Comparison of ENCODE assay signal across 1 cellular context in the genomic region with DNA sequence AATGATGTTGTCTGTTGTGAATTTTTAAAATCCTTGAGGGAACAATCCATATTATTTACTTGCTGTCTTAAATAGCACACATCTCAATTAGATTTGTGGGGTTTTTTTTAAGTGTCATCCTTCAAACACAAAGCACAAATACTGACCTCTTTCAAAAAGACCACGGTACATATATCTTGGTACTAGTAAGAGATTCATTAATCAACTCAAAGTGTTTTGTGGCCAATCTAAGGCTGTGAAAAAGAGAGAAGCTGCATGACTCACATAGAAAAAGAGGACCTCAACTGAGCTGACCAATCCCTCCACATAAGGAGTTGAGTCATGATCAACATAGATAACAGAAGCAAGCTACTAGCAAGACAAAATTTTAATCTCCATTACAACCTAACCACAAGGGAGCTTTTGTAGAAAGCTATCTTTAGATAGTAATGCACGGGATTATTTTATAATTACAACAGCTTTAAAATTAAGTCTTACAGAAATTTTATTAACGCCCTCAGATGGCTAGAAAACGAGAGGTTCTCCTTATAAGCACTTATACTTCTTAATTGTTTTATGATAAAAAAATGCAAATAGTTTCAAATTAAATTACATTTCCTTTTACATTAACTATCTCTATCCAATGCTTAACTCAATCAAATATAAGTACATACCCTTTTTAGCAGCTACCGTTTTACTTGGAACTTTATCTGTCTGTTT.
TF ChIP-seq lines count a peak whose summit lies in the region.

No MANE protein-coding gene starts in this region.

TF ChIP-seq in K562, 482 proteins besides CTCF, POLR2A, EP300 and RAD21 (continued from another document and continues in another):
- peak; percentile 45; the same call in 1 of the 2 replicates for TF ChIP-seq CREM (IDR thresholded peaks at IDR 0.05; ENCODE audit: low read depth)
- no peak; the same call in 1 of the 2 replicates for TF ChIP-seq MTA1 (IDR thresholded peaks at IDR 0.05; ENCODE audit: borderline replicate concordance)
- TF ChIP-seq HDAC1 (IDR thresholded peaks at IDR 0.05): no peak
- no peak; the same call in 1 of the 2 replicates for TF ChIP-seq EP400 (IDR thresholded peaks at IDR 0.05)
- no peak for TF ChIP-seq ZNF133 (CRISPR knock-in tag; IDR thresholded peaks at IDR 0.05)
- no peak for TF ChIP-seq XRCC5 (IDR thresholded peaks at IDR 0.05; ENCODE audit: low read depth, low read length)
- TF ChIP-seq ZZZ3 (IDR thresholded peaks at IDR 0.05): no peak
- TF ChIP-seq, protein P1, sequence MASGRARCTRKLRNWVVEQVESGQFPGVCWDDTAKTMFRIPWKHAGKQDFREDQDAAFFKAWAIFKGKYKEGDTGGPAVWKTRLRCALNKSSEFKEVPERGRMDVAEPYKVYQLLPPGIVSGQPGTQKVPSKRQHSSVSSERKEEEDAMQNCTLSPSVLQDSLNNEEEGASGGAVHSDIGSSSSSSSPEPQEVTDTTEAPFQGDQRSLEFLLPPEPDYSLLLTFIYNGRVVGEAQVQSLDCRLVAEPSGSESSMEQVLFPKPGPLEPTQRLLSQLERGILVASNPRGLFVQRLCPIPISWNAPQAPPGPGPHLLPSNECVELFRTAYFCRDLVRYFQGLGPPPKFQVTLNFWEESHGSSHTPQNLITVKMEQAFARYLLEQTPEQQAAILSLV (tag; IDR thresholded peaks at IDR 0.05): no peak
- 0 out of 2 replicates have a peak, but pooled peaks have one; percentile 16 for TF ChIP-seq MBD2 (IDR thresholded peaks at IDR 0.05; ENCODE audit: borderline replicate concordance, low read depth)
- peak; percentile 56; the same call in 1 of the 2 replicates for TF ChIP-seq POLR2H (tag; IDR thresholded peaks at IDR 0.05; ENCODE audit: low read depth)
- TF ChIP-seq CHD1 (IDR thresholded peaks at IDR 0.05; ENCODE audit: low read length): no peak
- TF ChIP-seq, protein P2, sequence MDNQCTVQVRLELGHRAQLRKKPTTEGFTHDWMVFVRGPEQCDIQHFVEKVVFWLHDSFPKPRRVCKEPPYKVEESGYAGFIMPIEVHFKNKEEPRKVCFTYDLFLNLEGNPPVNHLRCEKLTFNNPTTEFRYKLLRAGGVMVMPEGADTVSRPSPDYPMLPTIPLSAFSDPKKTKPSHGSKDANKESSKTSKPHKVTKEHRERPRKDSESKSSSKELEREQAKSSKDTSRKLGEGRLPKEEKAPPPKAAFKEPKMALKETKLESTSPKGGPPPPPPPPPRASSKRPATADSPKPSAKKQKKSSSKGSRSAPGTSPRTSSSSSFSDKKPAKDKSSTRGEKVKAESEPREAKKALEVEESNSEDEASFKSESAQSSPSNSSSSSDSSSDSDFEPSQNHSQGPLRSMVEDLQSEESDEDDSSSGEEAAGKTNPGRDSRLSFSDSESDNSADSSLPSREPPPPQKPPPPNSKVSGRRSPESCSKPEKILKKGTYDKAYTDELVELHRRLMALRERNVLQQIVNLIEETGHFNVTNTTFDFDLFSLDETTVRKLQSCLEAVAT (IDR thresholded peaks at IDR 0.05): peak in 1 of 2 experiments; percentile 64; a peak in 1 of 4 replicates
- TF ChIP-seq XRCC4 (IDR thresholded peaks at IDR 0.05; ENCODE audit: extremely low read depth, insufficient read depth, insufficient read length): no peak
- no peak for TF ChIP-seq HMG20A (CRISPR knock-in tag; conservative IDR thresholded peaks at IDR 0.05)
- TF ChIP-seq, protein P3, sequence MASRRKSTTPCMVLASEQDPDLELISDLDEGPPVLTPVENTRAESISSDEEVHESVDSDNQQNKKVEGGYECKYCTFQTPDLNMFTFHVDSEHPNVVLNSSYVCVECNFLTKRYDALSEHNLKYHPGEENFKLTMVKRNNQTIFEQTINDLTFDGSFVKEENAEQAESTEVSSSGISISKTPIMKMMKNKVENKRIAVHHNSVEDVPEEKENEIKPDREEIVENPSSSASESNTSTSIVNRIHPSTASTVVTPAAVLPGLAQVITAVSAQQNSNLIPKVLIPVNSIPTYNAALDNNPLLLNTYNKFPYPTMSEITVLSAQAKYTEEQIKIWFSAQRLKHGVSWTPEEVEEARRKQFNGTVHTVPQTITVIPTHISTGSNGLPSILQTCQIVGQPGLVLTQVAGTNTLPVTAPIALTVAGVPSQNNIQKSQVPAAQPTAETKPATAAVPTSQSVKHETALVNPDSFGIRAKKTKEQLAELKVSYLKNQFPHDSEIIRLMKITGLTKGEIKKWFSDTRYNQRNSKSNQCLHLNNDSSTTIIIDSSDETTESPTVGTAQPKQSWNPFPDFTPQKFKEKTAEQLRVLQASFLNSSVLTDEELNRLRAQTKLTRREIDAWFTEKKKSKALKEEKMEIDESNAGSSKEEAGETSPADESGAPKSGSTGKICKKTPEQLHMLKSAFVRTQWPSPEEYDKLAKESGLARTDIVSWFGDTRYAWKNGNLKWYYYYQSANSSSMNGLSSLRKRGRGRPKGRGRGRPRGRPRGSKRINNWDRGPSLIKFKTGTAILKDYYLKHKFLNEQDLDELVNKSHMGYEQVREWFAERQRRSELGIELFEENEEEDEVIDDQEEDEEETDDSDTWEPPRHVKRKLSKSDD (conservative IDR thresholded peaks at IDR 0.05; ENCODE audit: low read length): no peak
- no peak for TF ChIP-seq POLR2G (IDR thresholded peaks at IDR 0.05; ENCODE audit: low read depth, low read length)
- TF ChIP-seq CREBBP (IDR thresholded peaks at IDR 0.05; ENCODE audit: low read depth, low read length): no peak
- TF ChIP-seq EGR1 (conservative IDR thresholded peaks at IDR 0.05): no peak
- TF ChIP-seq SRSF3 (IDR thresholded peaks at IDR 0.05; ENCODE audit: insufficient read depth, low read length): no peak
- TF ChIP-seq ATF7 (IDR thresholded peaks at IDR 0.05): peak; percentile 44; the same call in 1 of the 2 replicates
- no peak for TF ChIP-seq ZNF445 (CRISPR knock-in tag; IDR thresholded peaks at IDR 0.05; ENCODE audit: low read depth)
- TF ChIP-seq SMARCB1 (IDR thresholded peaks at IDR 0.05; ENCODE audit: insufficient read length, low read depth): peak; percentile 94
- TF ChIP-seq LARP7 (IDR thresholded peaks at IDR 0.05): no peak
- no peak for TF ChIP-seq ILK (tag; IDR thresholded peaks at IDR 0.05; ENCODE audit: borderline replicate concordance, low read depth)
- no peak for TF ChIP-seq DMBX1 (CRISPR knock-in tag; IDR thresholded peaks at IDR 0.05; ENCODE audit: borderline replicate concordance)
- TF ChIP-seq, protein P4, sequence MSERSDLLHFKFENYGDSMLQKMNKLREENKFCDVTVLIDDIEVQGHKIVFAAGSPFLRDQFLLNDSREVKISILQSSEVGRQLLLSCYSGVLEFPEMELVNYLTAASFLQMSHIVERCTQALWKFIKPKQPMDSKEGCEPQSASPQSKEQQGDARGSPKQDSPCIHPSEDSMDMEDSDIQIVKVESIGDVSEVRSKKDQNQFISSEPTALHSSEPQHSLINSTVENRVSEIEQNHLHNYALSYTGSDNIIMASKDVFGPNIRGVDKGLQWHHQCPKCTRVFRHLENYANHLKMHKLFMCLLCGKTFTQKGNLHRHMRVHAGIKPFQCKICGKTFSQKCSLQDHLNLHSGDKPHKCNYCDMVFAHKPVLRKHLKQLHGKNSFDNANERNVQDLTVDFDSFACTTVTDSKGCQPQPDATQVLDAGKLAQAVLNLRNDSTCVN (CRISPR knock-in tag; IDR thresholded peaks at IDR 0.05): no peak
- no peak for TF ChIP-seq NFRKB (IDR thresholded peaks at IDR 0.05; ENCODE audit: low read depth)
- TF ChIP-seq SMAD2 (IDR thresholded peaks at IDR 0.05; ENCODE audit: low read depth, low read length): no peak
- TF ChIP-seq RNF2 (IDR thresholded peaks at IDR 0.05): peak; percentile 30; the same call in 1 of the 2 replicates
- TF ChIP-seq, protein P5, sequence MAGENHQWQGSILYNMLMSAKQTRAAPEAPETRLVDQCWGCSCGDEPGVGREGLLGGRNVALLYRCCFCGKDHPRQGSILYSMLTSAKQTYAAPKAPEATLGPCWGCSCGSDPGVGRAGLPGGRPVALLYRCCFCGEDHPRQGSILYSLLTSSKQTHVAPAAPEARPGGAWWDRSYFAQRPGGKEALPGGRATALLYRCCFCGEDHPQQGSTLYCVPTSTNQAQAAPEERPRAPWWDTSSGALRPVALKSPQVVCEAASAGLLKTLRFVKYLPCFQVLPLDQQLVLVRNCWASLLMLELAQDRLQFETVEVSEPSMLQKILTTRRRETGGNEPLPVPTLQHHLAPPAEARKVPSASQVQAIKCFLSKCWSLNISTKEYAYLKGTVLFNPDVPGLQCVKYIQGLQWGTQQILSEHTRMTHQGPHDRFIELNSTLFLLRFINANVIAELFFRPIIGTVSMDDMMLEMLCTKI (IDR thresholded peaks at IDR 0.05; ENCODE audit: partially characterized antibody): no peak
- no peak for TF ChIP-seq HDAC6 (IDR thresholded peaks at IDR 0.05; ENCODE audit: low read depth, low read length)
- TF ChIP-seq, protein P6, sequence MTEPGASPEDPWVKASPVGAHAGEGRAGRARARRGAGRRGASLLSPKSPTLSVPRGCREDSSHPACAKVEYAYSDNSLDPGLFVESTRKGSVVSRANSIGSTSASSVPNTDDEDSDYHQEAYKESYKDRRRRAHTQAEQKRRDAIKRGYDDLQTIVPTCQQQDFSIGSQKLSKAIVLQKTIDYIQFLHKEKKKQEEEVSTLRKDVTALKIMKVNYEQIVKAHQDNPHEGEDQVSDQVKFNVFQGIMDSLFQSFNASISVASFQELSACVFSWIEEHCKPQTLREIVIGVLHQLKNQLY (CRISPR knock-in tag; conservative IDR thresholded peaks at IDR 0.05): no peak
- peak; percentile 41; the same call in 1 of the 2 replicates for TF ChIP-seq JUNB (CRISPR knock-in tag; conservative IDR thresholded peaks at IDR 0.05)
- no peak for TF ChIP-seq MYBL2 (IDR thresholded peaks at IDR 0.05; ENCODE audit: low read depth)
- TF ChIP-seq MYBL2 (CRISPR knock-in tag; IDR thresholded peaks at IDR 0.05; ENCODE audit: borderline replicate concordance): no peak
- no peak for TF ChIP-seq TAL1 (IDR thresholded peaks at IDR 0.05)
- TF ChIP-seq HDAC2 (IDR thresholded peaks at IDR 0.05): peak; percentile 30; the same call in 1 of the 2 replicates
- TF ChIP-seq ZNF311 (CRISPR knock-in tag; IDR thresholded peaks at IDR 0.05): no peak
- TF ChIP-seq ZC3H4 (CRISPR knock-in tag; IDR thresholded peaks at IDR 0.05; ENCODE audit: borderline replicate concordance): no peak
- TF ChIP-seq, protein P7, sequence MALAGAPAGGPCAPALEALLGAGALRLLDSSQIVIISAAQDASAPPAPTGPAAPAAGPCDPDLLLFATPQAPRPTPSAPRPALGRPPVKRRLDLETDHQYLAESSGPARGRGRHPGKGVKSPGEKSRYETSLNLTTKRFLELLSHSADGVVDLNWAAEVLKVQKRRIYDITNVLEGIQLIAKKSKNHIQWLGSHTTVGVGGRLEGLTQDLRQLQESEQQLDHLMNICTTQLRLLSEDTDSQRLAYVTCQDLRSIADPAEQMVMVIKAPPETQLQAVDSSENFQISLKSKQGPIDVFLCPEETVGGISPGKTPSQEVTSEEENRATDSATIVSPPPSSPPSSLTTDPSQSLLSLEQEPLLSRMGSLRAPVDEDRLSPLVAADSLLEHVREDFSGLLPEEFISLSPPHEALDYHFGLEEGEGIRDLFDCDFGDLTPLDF (CRISPR knock-in tag; IDR thresholded peaks at IDR 0.05): no peak
- TF ChIP-seq NR2F6 (CRISPR knock-in tag; IDR thresholded peaks at IDR 0.05): no peak
- TF ChIP-seq ZNF124 (CRISPR knock-in tag; IDR thresholded peaks at IDR 0.05): no peak
- TF ChIP-seq ZNF23 (CRISPR knock-in tag; IDR thresholded peaks at IDR 0.05): no peak
- TF ChIP-seq BRD9 (IDR thresholded peaks at IDR 0.05; ENCODE audit: low read depth, partially characterized antibody): no peak
- no peak for TF ChIP-seq TBP (optimal IDR thresholded peaks at IDR 0.05; ENCODE audit: low read depth, low read length)
- no peak for TF ChIP-seq SRSF7 (optimal IDR thresholded peaks at IDR 0.05; ENCODE audit: low read depth, low read length)
- TF ChIP-seq, protein P8, sequence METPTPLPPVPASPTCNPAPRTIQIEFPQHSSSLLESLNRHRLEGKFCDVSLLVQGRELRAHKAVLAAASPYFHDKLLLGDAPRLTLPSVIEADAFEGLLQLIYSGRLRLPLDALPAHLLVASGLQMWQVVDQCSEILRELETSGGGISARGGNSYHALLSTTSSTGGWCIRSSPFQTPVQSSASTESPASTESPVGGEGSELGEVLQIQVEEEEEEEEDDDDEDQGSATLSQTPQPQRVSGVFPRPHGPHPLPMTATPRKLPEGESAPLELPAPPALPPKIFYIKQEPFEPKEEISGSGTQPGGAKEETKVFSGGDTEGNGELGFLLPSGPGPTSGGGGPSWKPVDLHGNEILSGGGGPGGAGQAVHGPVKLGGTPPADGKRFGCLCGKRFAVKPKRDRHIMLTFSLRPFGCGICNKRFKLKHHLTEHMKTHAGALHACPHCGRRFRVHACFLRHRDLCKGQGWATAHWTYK (CRISPR knock-in tag; IDR thresholded peaks at IDR 0.05): no peak
- no peak for TF ChIP-seq NFATC3 (IDR thresholded peaks at IDR 0.05)
- TF ChIP-seq, protein P9, sequence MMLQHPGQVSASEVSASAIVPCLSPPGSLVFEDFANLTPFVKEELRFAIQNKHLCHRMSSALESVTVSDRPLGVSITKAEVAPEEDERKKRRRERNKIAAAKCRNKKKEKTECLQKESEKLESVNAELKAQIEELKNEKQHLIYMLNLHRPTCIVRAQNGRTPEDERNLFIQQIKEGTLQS (IDR thresholded peaks at IDR 0.05): peak; percentile 90
- TF ChIP-seq, protein P9 (CRISPR knock-in tag; conservative IDR thresholded peaks at IDR 0.05): peak; percentile 60; the same call in 1 of the 2 replicates
- no peak for TF ChIP-seq ZNF444 (CRISPR knock-in tag; IDR thresholded peaks at IDR 0.05)
- no peak for TF ChIP-seq NFIX (CRISPR knock-in tag; IDR thresholded peaks at IDR 0.05; ENCODE audit: low read depth)
- TF ChIP-seq SRF (CRISPR knock-in tag; IDR thresholded peaks at IDR 0.05): peak in 1 of 2 experiments; percentile 85; a peak in 2 of 4 replicates
- no peak for TF ChIP-seq U2AF1 (optimal IDR thresholded peaks at IDR 0.05; ENCODE audit: low read depth, low read length)
- no peak for TF ChIP-seq SNRNP70 (optimal IDR thresholded peaks at IDR 0.05; ENCODE audit: low read depth, low read length)
- no peak; a peak in 1 of 3 replicates for TF ChIP-seq CBX3 (IDR thresholded peaks at IDR 0.05; ENCODE audit: borderline replicate concordance in 1 of 2, low read length in 2 of 2)
- TF ChIP-seq, protein P10, sequence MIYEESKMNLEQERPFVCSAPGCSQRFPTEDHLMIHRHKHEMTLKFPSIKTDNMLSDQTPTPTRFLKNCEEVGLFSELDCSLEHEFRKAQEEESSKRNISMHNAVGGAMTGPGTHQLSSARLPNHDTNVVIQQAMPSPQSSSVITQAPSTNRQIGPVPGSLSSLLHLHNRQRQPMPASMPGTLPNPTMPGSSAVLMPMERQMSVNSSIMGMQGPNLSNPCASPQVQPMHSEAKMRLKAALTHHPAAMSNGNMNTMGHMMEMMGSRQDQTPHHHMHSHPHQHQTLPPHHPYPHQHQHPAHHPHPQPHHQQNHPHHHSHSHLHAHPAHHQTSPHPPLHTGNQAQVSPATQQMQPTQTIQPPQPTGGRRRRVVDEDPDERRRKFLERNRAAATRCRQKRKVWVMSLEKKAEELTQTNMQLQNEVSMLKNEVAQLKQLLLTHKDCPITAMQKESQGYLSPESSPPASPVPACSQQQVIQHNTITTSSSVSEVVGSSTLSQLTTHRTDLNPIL (CRISPR knock-in tag; IDR thresholded peaks at IDR 0.05): no peak
